In genomic region chr6:5030596-5031136, GRCh38 we compare ENCODE assay signal across 8 cellular contexts. TPM values are rescaled to one million over a fixed set of nuclear protein-coding genes. Genes with fewer than 3 reads are reported as not detected.
DNase-seq lines count a peak whose midpoint lies in the region; ATAC-seq and TF ChIP-seq lines count a peak whose summit lies in the region.

No MANE protein-coding gene starts in this region.

- ATAC-seq in GM19468 (IDR thresholded peaks at IDR 0.05; ENCODE audit: extremely low read depth, unreplicated experiment) = peak; percentile 43
- peak; percentile 96 for ATAC-seq in activated CD8-positive, alpha-beta memory T cell treated with anti-CD3 and anti-CD28 coated beads, Interleukin-2, amount 10 ng/mL, durations not matched to agents 7 days and 5 days
- peak; percentile 82 to 95 (median 94) for ATAC-seq in natural killer cell
- ATAC-seq in stimulated activated naive CD8-positive, alpha-beta T cell treated with anti-CD3 and anti-CD28 coated beads, Interleukin-15, Interleukin-2, amounts not matched to agents 100 U/mL and 50 U/mL, for 24 hours = peak; percentile 94

- H3K4me3 ChIP-seq in epithelial cell of esophagus (ENCODE audit: low read length) = no peak overlapping the region

- H3K4me3 Mint-ChIP-seq in activated CD8-positive, alpha-beta memory T cell treated with anti-CD3 and anti-CD28 coated beads, Interleukin-2, amount 10 ng/mL, durations not matched to agents 7 days and 5 days = no peak overlapping the region
- H3K4me3 Mint-ChIP-seq in natural killer cell = no peak overlapping the region

- peaks cover 7% of the 10 kb centered on the region for H3K27me3 Mint-ChIP-seq in activated CD8-positive, alpha-beta memory T cell treated with anti-CD3 and anti-CD28 coated beads, Interleukin-2, amount 10 ng/mL, durations not matched to agents 7 days and 5 days
- H3K27me3 Mint-ChIP-seq in natural killer cell (ENCODE audit: low read depth in 2 of 2) = peaks cover 8 to 14% of the 10 kb centered on the region in 2 donors

- peaks cover 9% of the 10 kb centered on the region for H3K4me1 Mint-ChIP-seq in activated CD8-positive, alpha-beta memory T cell treated with anti-CD3 and anti-CD28 coated beads, Interleukin-2, amount 10 ng/mL, durations not matched to agents 7 days and 5 days
- peaks cover 15 to 18% of the 10 kb centered on the region in 2 donors for H3K4me1 Mint-ChIP-seq in natural killer cell

- H3K27ac Mint-ChIP-seq in activated CD8-positive, alpha-beta memory T cell treated with anti-CD3 and anti-CD28 coated beads, Interleukin-2, amount 10 ng/mL, durations not matched to agents 7 days and 5 days = no peak overlapping the region
- no peak overlapping the region for H3K27ac Mint-ChIP-seq in natural killer cell

- H3K9me3 Mint-ChIP-seq in activated CD8-positive, alpha-beta memory T cell treated with anti-CD3 and anti-CD28 coated beads, Interleukin-2, amount 10 ng/mL, durations not matched to agents 7 days and 5 days (ENCODE audit: low read depth) = no peaks in the 10 kb centered on the region
- no peaks in the 10 kb centered on the region for H3K9me3 Mint-ChIP-seq in natural killer cell

- TF ChIP-seq CTCF in epithelial cell of esophagus (IDR thresholded peaks at IDR 0.05; ENCODE audit: insufficient read depth, low read depth, low read length, missing control alignments) (peak; percentile 78), natural killer cell (IDR thresholded peaks at IDR 0.05) (peak; percentile 72)

- CTCF ChIA-PET in activated CD8-positive, alpha-beta memory T cell treated with anti-CD3 and anti-CD28 coated beads, Interleukin-2, amount 10 ng/mL, durations not matched to agents 7 days and 5 days (lab: Charles Lee) = interaction anchor here (0.7 to 2.1 kb wide), 11 partner anchors 10 to 350 kb away, joined by 3 to 11 read pairs (median 4); no protein-coding TSS in a partner anchor

- intact Hi-C loops in natural killer cell (cut with micrococcal nuclease) = no loop called here

- DNase-seq in COR-L47 (lab: John Stamatoyannopoulos, UW) (peak; percentile 86), HS-5 (ENCODE audit: low read depth) (peak; percentile 15), NOMO-1 (lab: John Stamatoyannopoulos, UW; ENCODE audit: unreplicated experiment in 2 of 2) (peak; percentile 66 to 89), epithelial cell of esophagus (ENCODE audit: low read depth) (peak; percentile 85), natural killer cell (peak; percentile 61)
- DNase-seq in activated CD8-positive, alpha-beta memory T cell treated with anti-CD3 and anti-CD28 coated beads, Interleukin-2, amount 10 ng/mL, durations not matched to agents 7 days and 5 days = peak; percentile 86
- peak; percentile 87 for DNase-seq in stimulated activated naive CD8-positive, alpha-beta T cell treated with anti-CD3 and anti-CD28 coated beads, Interleukin-15, Interleukin-2, amounts not matched to agents 100 U/mL and 50 U/mL, for 24 hours

- H3K36me3 Mint-ChIP-seq in activated CD8-positive, alpha-beta memory T cell treated with anti-CD3 and anti-CD28 coated beads, Interleukin-2, amount 10 ng/mL, durations not matched to agents 7 days and 5 days = no peaks in the 10 kb centered on the region
- no peaks in the 10 kb centered on the region for H3K36me3 Mint-ChIP-seq in natural killer cell

RNA-seq across cellular contexts. Expression of gene RPP40, which starts 26.8 kb away (rescaled TPM):
- total RNA-seq in activated CD8-positive, alpha-beta memory T cell treated with anti-CD3 and anti-CD28 coated beads, Interleukin-2, amount 10 ng/mL, durations not matched to agents 7 days and 5 days = 1 to 10 TPM; 4.6 to 6.4 TPM
- total RNA-seq in natural killer cell = 1 to 10 TPM; 1.3 to 1.7 (median 1.3) TPM

RNA-seq across cellular contexts. Expression of gene PPP1R3G, which starts 54.5 kb away (rescaled TPM):
- not detected for total RNA-seq in activated CD8-positive, alpha-beta memory T cell treated with anti-CD3 and anti-CD28 coated beads, Interleukin-2, amount 10 ng/mL, durations not matched to agents 7 days and 5 days
- total RNA-seq in natural killer cell = under 1 TPM in 1 of 3 donors, not detected in 2; 0.07 TPM

Comparison
In these comparisons a context has a peak if more than half of its experiments do, and no peak if none do; other contexts are left out.
1. DNase-seq: peak in every context shown above with its lines; median percentile 87 in stimulated activated naive CD8-positive, alpha-beta T cell treated with anti-CD3 and anti-CD28 coated beads, Interleukin-15, Interleukin-2, amounts not matched to agents 100 U/mL and 50 U/mL, for 24 hours; 86 in COR-L47; 86 in activated CD8-positive, alpha-beta memory T cell treated with anti-CD3 and anti-CD28 coated beads, Interleukin-2, amount 10 ng/mL, durations not matched to agents 7 days and 5 days; 85 in epithelial cell of esophagus; 78 in NOMO-1; 61 in natural killer cell; 15 in HS-5.
2. ATAC-seq: peak in every context shown above with its lines; median percentile 96 in activated CD8-positive, alpha-beta memory T cell treated with anti-CD3 and anti-CD28 coated beads, Interleukin-2, amount 10 ng/mL, durations not matched to agents 7 days and 5 days; 94 in natural killer cell; 94 in stimulated activated naive CD8-positive, alpha-beta T cell treated with anti-CD3 and anti-CD28 coated beads, Interleukin-15, Interleukin-2, amounts not matched to agents 100 U/mL and 50 U/mL, for 24 hours; 43 in GM19468.